Comparison of ENCODE assay signal across 29 cellular contexts in the genomic region with DNA sequence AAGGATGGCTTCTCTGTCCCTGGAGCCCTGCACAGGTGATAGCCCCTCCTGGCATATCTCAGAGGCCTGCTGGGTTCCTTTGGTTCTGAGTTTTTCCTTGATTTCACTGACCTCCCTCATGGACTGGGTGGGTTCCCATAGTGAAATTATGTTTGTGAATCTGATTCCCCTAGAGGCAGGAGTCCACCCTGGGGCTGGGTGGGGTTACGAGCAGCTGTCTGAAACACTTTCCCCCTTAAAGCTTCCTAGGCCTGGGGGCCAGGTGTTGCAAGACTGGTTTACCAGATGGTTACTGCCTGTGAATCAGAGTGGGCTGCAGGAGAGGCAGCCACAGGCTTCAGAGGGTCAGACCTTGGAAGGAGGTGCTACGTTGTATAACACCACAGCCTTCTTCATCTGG.
"Had no signal": no experiment of that assay in that cellular context is flagged by ENCODE, and none has a peak within 500 bp of the region (broad histone marks: within the 10 kb centered on the region; RNA-seq: fewer than 3 reads in every experiment).

No MANE protein-coding gene starts in this region.

- H3K36me3 ChIP-seq: ovary, prostate gland, thoracic aorta had no signal

- DNase-seq: activated CD4-positive, alpha-beta T cell treated with anti-CD3 and anti-CD28 coated beads for 36 hours; activated CD4-positive, alpha-beta T cell treated with anti-CD3 and anti-CD28 coated beads, Interleukin-2, amount 50 U/mL, for 4 hours; activated CD4-positive, CD25-positive, alpha-beta regulatory T cell; activated CD8-positive, alpha-beta memory T cell treated with anti-CD3 and anti-CD28 coated beads for 24 hours; activated effector memory CD4-positive, alpha-beta T cell treated with Interleukin-2 at 50 U/mL for 16 hours; activated naive CD4-positive, alpha-beta T cell treated with Interleukin-2 at 50 U/mL for 16 hours; anterior cingulate cortex; endodermal cell; head of caudate nucleus; hippocampal formation; immature natural killer cell; kidney; midbrain; naive thymus-derived CD4-positive, alpha-beta T cell; ovary; retina; stimulated activated CD4-positive, alpha-beta T cell treated with anti-CD3 and anti-CD28 coated beads, Interleukin-12 subunit alpha, Interleukin-12 subunit beta, amount 100 ng/mL, for 4 hours; stimulated activated CD4-positive, alpha-beta T cell treated with anti-CD3 and anti-CD28 coated beads, Interleukin-4, amount 100 ng/mL, for 1 hour; stimulated activated naive CD8-positive, alpha-beta T cell treated with anti-CD3 and anti-CD28 coated beads, Interleukin-15, Interleukin-2, amounts not matched to agents 100 U/mL and 50 U/mL, for 24 hours had no signal

- H3K4me1 ChIP-seq: prostate gland had no signal

- H3K9me3 ChIP-seq: ovary, prostate gland, thoracic aorta had no signal

- H3K27ac ChIP-seq: ovary, prostate gland, thoracic aorta had no signal

- H3K27me3 Mint-ChIP-seq: activated CD4-positive, alpha-beta T cell treated with anti-CD3 and anti-CD28 coated beads for 36 hours; activated naive CD8-positive, alpha-beta T cell; central memory CD8-positive, alpha-beta T cell; dendritic cell treated with granulocyte-macrophage colony-stimulating factor and Interleukin-4, amounts not matched to agents 40 ng/mL and 50 ng/mL, for 4 days; memory B cell; naive thymus-derived CD4-positive, alpha-beta T cell; type B pancreatic cell had no signal

- H3K4me3 Mint-ChIP-seq: activated CD4-positive, alpha-beta T cell treated with anti-CD3 and anti-CD28 coated beads for 36 hours; activated naive CD8-positive, alpha-beta T cell; central memory CD8-positive, alpha-beta T cell; dendritic cell treated with granulocyte-macrophage colony-stimulating factor and Interleukin-4, amounts not matched to agents 40 ng/mL and 50 ng/mL, for 4 days; endodermal cell; immature natural killer cell; memory B cell; naive thymus-derived CD4-positive, alpha-beta T cell; T-helper 2 cell treated with Interferon-gamma antibody and Interleukin-4, amounts not matched to agents 5 μg/mL and 100 μg/mL, for 36 hours; type B pancreatic cell had no signal

- H3K36me3 Mint-ChIP-seq: activated naive CD8-positive, alpha-beta T cell; memory B cell; naive thymus-derived CD4-positive, alpha-beta T cell; type B pancreatic cell had no signal

- H3K4me3 ChIP-seq: ovary, prostate gland, skin epidermis, thoracic aorta had no signal

- ATAC-seq: activated CD4-positive, alpha-beta T cell treated with anti-CD3 and anti-CD28 coated beads for 36 hours; naive thymus-derived CD4-positive, alpha-beta T cell; sciatic nerve; stimulated activated naive CD8-positive, alpha-beta T cell treated with anti-CD3 and anti-CD28 coated beads, Interleukin-15, Interleukin-2, amounts not matched to agents 100 U/mL and 50 U/mL, for 24 hours had no signal

- H3K4me1 Mint-ChIP-seq: central memory CD8-positive, alpha-beta T cell; immature natural killer cell; memory B cell had no signal

- H3K27ac Mint-ChIP-seq: activated CD4-positive, alpha-beta T cell treated with anti-CD3 and anti-CD28 coated beads for 36 hours; activated naive CD8-positive, alpha-beta T cell; dendritic cell treated with granulocyte-macrophage colony-stimulating factor and Interleukin-4, amounts not matched to agents 40 ng/mL and 50 ng/mL, for 4 days; endodermal cell; immature natural killer cell; memory B cell; T-helper 2 cell treated with Interferon-gamma antibody and Interleukin-4, amounts not matched to agents 5 μg/mL and 100 μg/mL, for 36 hours; type B pancreatic cell had no signal

- H3K27me3 ChIP-seq: ovary had no signal

- H3K9me3 Mint-ChIP-seq: central memory CD8-positive, alpha-beta T cell; dendritic cell treated with granulocyte-macrophage colony-stimulating factor and Interleukin-4, amounts not matched to agents 40 ng/mL and 50 ng/mL, for 4 days; immature natural killer cell; memory B cell; naive thymus-derived CD4-positive, alpha-beta T cell; T-helper 2 cell treated with Interferon-gamma antibody and Interleukin-4, amounts not matched to agents 5 μg/mL and 100 μg/mL, for 36 hours; type B pancreatic cell had no signal
